ENCODE assay signal across 15 cellular contexts in genomic region chr10:88439932-88440331, GRCh38.
DNase-seq lines count a peak whose midpoint lies in the region; ATAC-seq, FAIRE-seq and TF ChIP-seq lines count a peak whose summit lies in the region.
"Had no signal": no experiment of that assay in that cellular context is flagged by ENCODE, and none has a peak within 500 bp of the region (broad histone marks: within the 10 kb centered on the region; RNA-seq: fewer than 3 reads in every experiment).

No MANE protein-coding gene starts in this region.

- H3K4me2 ChIP-seq in HepG2 (ENCODE audit: low read depth, low read length): no peak overlapping the region

- no peaks in the 10 kb centered on the region for H3K36me3 ChIP-seq in HepG2 (replicated peaks in 1 of 2; ENCODE audit: control insufficient read depth in 1 of 2, insufficient read depth in 2 of 2, low read length in 2 of 2)
- H3K36me3 ChIP-seq: BE2C had no signal

- H3K4me3 ChIP-seq in LNCaP clone FGC (ENCODE audit: low read depth, low read length): no peak overlapping the region
- no peak overlapping the region for H3K4me3 ChIP-seq in HepG2 (replicated peaks in 1 of 3; ENCODE audit: insufficient read depth in 1 of 3, low read depth in 2 of 3, low read length in 3 of 3)
- H3K4me3 ChIP-seq: GM23248 had no signal

- intact Hi-C loops in HepG2 (cut with micrococcal nuclease; ENCODE audit: unreplicated experiment): no loop called here

- no peak for TF ChIP-seq RAD21 in HepG2 (CRISPR knock-in tag; IDR thresholded peaks at IDR 0.05)

- no peak overlapping the region for H3K9ac ChIP-seq in HepG2 (ENCODE audit: insufficient read depth, low read depth, low read length)
- H3K9ac ChIP-seq: GM23248 had no signal

- H3K4me1 ChIP-seq in HepG2 (ENCODE audit: insufficient read depth, low read length): no peaks in the 10 kb centered on the region
- H3K4me1 ChIP-seq: BE2C had no signal

- no peak overlapping the region for H2AFZ ChIP-seq in HepG2 (ENCODE audit: low read length)
- H2AFZ ChIP-seq: GM23248 had no signal

- TF ChIP-seq CTCF in LNCaP clone FGC (IDR thresholded peaks at IDR 0.05; ENCODE audit: control insufficient read depth, extremely low read depth, insufficient read depth) (no peak), VCaP (conservative IDR thresholded peaks at IDR 0.05) (no peak), HepG2 (CRISPR knock-in tag; IDR thresholded peaks at IDR 0.05) (no peak), GM20000 (IDR thresholded peaks at IDR 0.05; ENCODE audit: extremely low read depth, missing control alignments) (no peak)

- TF ChIP-seq POLR2A in HepG2 (IDR thresholded peaks at IDR 0.05; ENCODE audit: insufficient read depth in 1 of 2, low read depth in 2 of 2, low read length in 2 of 2): no peak

- H4K20me1 ChIP-seq in HepG2 (ENCODE audit: insufficient read depth, low read length): no peaks in the 10 kb centered on the region

- TF ChIP-seq EP300 in HepG2 (IDR thresholded peaks at IDR 0.05; ENCODE audit: low read depth in 2 of 2, low read length in 2 of 2) (no peak), HepG2 (CRISPR knock-in tag; IDR thresholded peaks at IDR 0.05; ENCODE audit: borderline replicate concordance) (no peak)

- H3K9me3 ChIP-seq in HepG2 (ENCODE audit: low read length): no peaks in the 10 kb centered on the region
- H3K9me3 ChIP-seq: BE2C had no signal

- POLR2A ChIA-PET in HepG2 (lab: Yijun Ruan, JAX): no interaction called here

- no peaks in the 10 kb centered on the region for H3K27me3 ChIP-seq in HepG2 (ENCODE audit: control insufficient read depth in 1 of 2, insufficient read depth in 2 of 2, low read length in 2 of 2)
- H3K27me3 ChIP-seq: BE2C had no signal

- in situ Hi-C loops in HepG2 (cut with HindIII; ENCODE audit: extremely low pct_ligation_motif_present, low pct_unique_long_range_greater_than_20kb): no loop called here

- DNase-seq in NCI-H2227 treated with DMSO at 0.1 percent for 48 hours (lab: John Stamatoyannopoulos, UW) (peak; percentile 15), NCI-H2227 (lab: John Stamatoyannopoulos, UW; ENCODE audit: unreplicated experiment) (no peak), LNCaP clone FGC (ENCODE audit: low read depth) (peak; percentile 73), NCI-H187 (lab: John Stamatoyannopoulos, UW) (no peak), HepG2 (ENCODE audit: low spot score) (no peak), GM20000 (ENCODE audit: low spot score) (no peak)
- DNase-seq in activated CD4-positive, CD25-positive, alpha-beta regulatory T cell (lab: John Stamatoyannopoulos, UW): no peak
- DNase-seq: BE2C; CD4-positive, alpha-beta memory T cell; GM23248; H7 had no signal

- CTCF ChIA-PET in HepG2 (lab: Yijun Ruan, JAX; ENCODE audit: low intra/inter-chr PET ratio, low total read pairs): no interaction called here

- no peaks in the 10 kb centered on the region for H3K79me2 ChIP-seq in HepG2 (ENCODE audit: insufficient read depth, low read length)

- H3K27ac ChIP-seq in VCaP: peak overlapping the region; percentile 57
- no peak overlapping the region for H3K27ac ChIP-seq in HepG2 (ENCODE audit: extremely low read length, insufficient read depth, low read length)
- H3K27ac ChIP-seq: C4-2B, GM23248 had no signal

- no peak for FAIRE-seq in HepG2 (lab: Jason Lieb, UNC)
- FAIRE-seq: A204.1, HTR-8/SVneo had no signal

- no TSS peak for BruUV-seq in HepG2 (replicated peaks; lab: Mats Ljungman, UMichigan)

- no peak for ATAC-seq in HepG2

TF ChIP-seq in HepG2, 621 proteins besides CTCF, POLR2A, EP300 and RAD21:
- TF ChIP-seq ATRX (CRISPR knock-in tag; IDR thresholded peaks at IDR 0.05; ENCODE audit: borderline replicate concordance) (no peak), SNAPC2 (CRISPR knock-in tag; IDR thresholded peaks at IDR 0.05) (no peak), KDM5B (CRISPR knock-in tag; IDR thresholded peaks at IDR 0.05; ENCODE audit: borderline replicate concordance) (no peak), XRCC5 (optimal IDR thresholded peaks at IDR 0.05; ENCODE audit: low read length) (no peak), PHF8 (CRISPR knock-in tag; IDR thresholded peaks at IDR 0.05) (no peak), KAT2B (IDR thresholded peaks at IDR 0.05; ENCODE audit: borderline replicate concordance, low read depth, low read length) (no peak), ZBTB14 (CRISPR knock-in tag; IDR thresholded peaks at IDR 0.05) (no peak), ZFP91 (CRISPR knock-in tag; IDR thresholded peaks at IDR 0.05; ENCODE audit: borderline replicate concordance) (no peak), ATF5 (CRISPR knock-in tag; IDR thresholded peaks at IDR 0.05; ENCODE audit: low read depth) (no peak), ATF2 (CRISPR knock-in tag; IDR thresholded peaks at IDR 0.05) (no peak), POLR2G (IDR thresholded peaks at IDR 0.05; ENCODE audit: low read depth, low read length) (no peak), ZIK1 (CRISPR knock-in tag; IDR thresholded peaks at IDR 0.05; ENCODE audit: borderline replicate concordance, low read depth) (no peak), ZBTB7B (CRISPR knock-in tag; IDR thresholded peaks at IDR 0.05) (no peak), IKZF4 (CRISPR knock-in tag; IDR thresholded peaks at IDR 0.05; ENCODE audit: borderline replicate concordance, low read depth, not compliant biosample characterization) (no peak)

Comparison
In these comparisons a context has a peak if more than half of its experiments do, and no peak if none do; other contexts are left out.
1. DNase-seq: peak in NCI-H2227 treated with DMSO at 0.1 percent for 48 hours (single experiment) and LNCaP clone FGC (single experiment); none in NCI-H2227 (single experiment), NCI-H187 (0 of 2), HepG2 (single experiment), activated CD4-positive, CD25-positive, alpha-beta regulatory T cell (0 of 4) and GM20000 (single experiment).